In the genomic region with DNA sequence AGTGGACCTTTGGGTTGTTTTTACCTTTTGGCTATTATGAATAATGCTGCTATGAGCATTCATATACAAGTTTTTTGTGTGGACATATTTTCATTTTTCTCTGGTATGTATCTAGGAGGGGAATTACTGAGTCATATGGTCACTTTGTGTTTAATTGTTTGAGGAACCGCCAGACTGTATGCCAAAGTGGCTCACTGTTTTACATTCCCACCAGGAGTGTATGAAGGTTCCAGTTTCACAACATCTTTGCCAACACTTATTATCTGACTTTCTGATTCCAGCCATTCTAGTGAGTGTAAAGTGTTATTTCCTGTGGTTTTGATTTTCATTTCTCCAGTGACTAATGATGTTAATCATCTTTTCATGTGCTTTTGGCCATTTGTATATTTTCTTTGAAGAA, we compare ENCODE assay signal across 1 cellular context.
TF ChIP-seq lines count a peak whose summit lies in the region.

No MANE protein-coding gene starts in this region.

TF ChIP-seq in IMR-90, 13 proteins besides CTCF, POLR2A, EP300 and RAD21:
- TF ChIP-seq BHLHE40 (IDR thresholded peaks at IDR 0.05; ENCODE audit: low read depth, low read length) (peak; percentile 47), CEBPB (IDR thresholded peaks at IDR 0.05; ENCODE audit: low read depth, low read length) (peak; percentile 78), SMC3 (IDR thresholded peaks at IDR 0.05; ENCODE audit: low read depth, low read length) (no peak)
